ENCODE assay signal across 12 cellular contexts in the genomic region with DNA sequence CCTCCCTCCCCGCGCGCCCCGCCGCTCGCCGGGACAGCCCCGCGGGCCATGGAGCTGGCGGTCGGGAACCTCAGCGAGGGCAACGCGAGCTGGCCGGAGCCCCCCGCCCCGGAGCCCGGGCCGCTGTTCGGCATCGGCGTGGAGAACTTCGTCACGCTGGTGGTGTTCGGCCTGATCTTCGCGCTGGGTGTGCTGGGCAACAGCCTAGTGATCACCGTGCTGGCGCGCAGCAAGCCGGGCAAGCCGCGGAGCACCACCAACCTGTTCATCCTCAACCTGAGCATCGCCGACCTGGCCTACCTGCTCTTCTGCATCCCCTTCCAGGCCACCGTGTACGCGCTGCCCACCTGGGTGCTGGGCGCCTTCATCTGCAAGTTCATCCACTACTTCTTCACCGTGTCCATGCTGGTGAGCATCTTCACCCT. TPM values are rescaled to one million over a fixed set of nuclear protein-coding genes. Genes with fewer than 3 reads are reported as not detected.
DNase-seq lines count a peak whose midpoint lies in the region; ATAC-seq and TF ChIP-seq lines count a peak whose summit lies in the region.
"Had no signal": no experiment of that assay in that cellular context is flagged by ENCODE, and none has a peak within 500 bp of the region (broad histone marks: within the 10 kb centered on the region; RNA-seq: fewer than 3 reads in every experiment).

No MANE protein-coding gene starts in this region.

- no peaks in the 10 kb centered on the region for H3K79me2 ChIP-seq in mammary epithelial cell (ENCODE audit: insufficient read depth, low read length)
- H3K79me2 ChIP-seq in mesendoderm (ENCODE audit: control insufficient read depth, insufficient read depth, low read length), result no peaks in the 10 kb centered on the region

- in situ Hi-C loops in mammary epithelial cell (cut with MboI; ENCODE audit: low sequenced_read_pairs in 2 of 2), result no loop called here

- H3K9me3 ChIP-seq in breast epithelium, result peaks cover 0 to 10% of the 10 kb centered on the region in 2 donors
- H3K9me3 ChIP-seq in mammary epithelial cell (replicated peaks; ENCODE audit: insufficient read depth, low read length), result no peaks in the 10 kb centered on the region
- peaks cover 0 to 20% (median 0%) of the 10 kb centered on the region in 4 donors for H3K9me3 ChIP-seq in tibial nerve

- intact Hi-C loops in breast epithelium (cut with DNase I; ENCODE audit: low total_unique reads) (no loop called here), mammary epithelial cell (cut with micrococcal nuclease) (no loop called here), head of caudate nucleus (cut with DNase I) (no loop called here)
- intact Hi-C loops in activated T-helper 2 cell treated with anti-CD3 and anti-CD28 coated beads, Interferon-gamma antibody, Interleukin-2, Interleukin-4, amounts not matched to agents 10 μg/mL and 5 μg/mL and 100 μg/mL, durations not matched to agents 14 hours and 24 hours and 36 hours (cut with micrococcal nuclease), result no loop called here

- H3K9ac ChIP-seq in mammary epithelial cell (ENCODE audit: insufficient read depth, low read length) (no peak overlapping the region), mesendoderm (ENCODE audit: low read length) (no peak overlapping the region)

- no peak overlapping the region for H3K27ac Mint-ChIP-seq in activated naive CD8-positive, alpha-beta T cell treated with anti-CD3 and anti-CD28 coated beads, Interleukin-2, amount 50 U/mL, for 24 hours
- no peak overlapping the region for H3K27ac Mint-ChIP-seq in activated T-helper 2 cell treated with anti-CD3 and anti-CD28 coated beads, Interferon-gamma antibody, Interleukin-2, Interleukin-4, amounts not matched to agents 10 μg/mL and 5 μg/mL and 100 μg/mL, durations not matched to agents 14 hours and 24 hours and 36 hours

- 3% methylated on average over 10 of the region's 40 CpGs for WGBS in mammary epithelial cell (ENCODE audit: low coverage, missing lambda C conversion rate)
- WGBS in mesendoderm (ENCODE audit: extremely low coverage, insufficient coverage, low lambda C conversion rate), result no CpG with 5 or more reads among the region's 40 CpGs
- WGBS in tibial nerve, 2 donors, result 2 to 4% methylated on average over 12 to 32 of the region's 40 CpGs

- peaks cover 7% of the 10 kb centered on the region for H3K36me3 Mint-ChIP-seq in activated naive CD8-positive, alpha-beta T cell treated with anti-CD3 and anti-CD28 coated beads, Interleukin-2, amount 50 U/mL, for 24 hours (ENCODE audit: low read depth)
- H3K36me3 Mint-ChIP-seq in activated T-helper 2 cell treated with anti-CD3 and anti-CD28 coated beads, Interferon-gamma antibody, Interleukin-2, Interleukin-4, amounts not matched to agents 10 μg/mL and 5 μg/mL and 100 μg/mL, durations not matched to agents 14 hours and 24 hours and 36 hours (ENCODE audit: low read depth), result no peaks in the 10 kb centered on the region

- no peaks in the 10 kb centered on the region for H3K79me1 ChIP-seq in mesendoderm (ENCODE audit: low read length)

- peak overlapping the region; percentile 66 for H3K4me3 Mint-ChIP-seq in activated naive CD8-positive, alpha-beta T cell treated with anti-CD3 and anti-CD28 coated beads, Interleukin-2, amount 50 U/mL, for 24 hours
- H3K4me3 Mint-ChIP-seq in activated T-helper 2 cell treated with anti-CD3 and anti-CD28 coated beads, Interferon-gamma antibody, Interleukin-2, Interleukin-4, amounts not matched to agents 10 μg/mL and 5 μg/mL and 100 μg/mL, durations not matched to agents 14 hours and 24 hours and 36 hours (ENCODE audit: low read depth), result no peak overlapping the region

- no peak overlapping the region for H3K18ac ChIP-seq in mesendoderm (ENCODE audit: low read length)

- H2AK5ac ChIP-seq in mesendoderm (ENCODE audit: low read length), result no peak overlapping the region

- H3K56ac ChIP-seq in mesendoderm (ENCODE audit: low read length), result no peak overlapping the region

- H3K4me1 ChIP-seq in breast epithelium (peaks cover 0 to 10% of the 10 kb centered on the region in 2 donors), mammary epithelial cell (ENCODE audit: insufficient read depth, low read length) (no peaks in the 10 kb centered on the region), mesendoderm (ENCODE audit: control insufficient read depth, low read depth, low read length) (peaks cover 3% of the 10 kb centered on the region), tibial nerve (peaks cover 0 to 26% (median 4%) of the 10 kb centered on the region in 4 donors)

- no peak overlapping the region for H4K8ac ChIP-seq in mesendoderm (ENCODE audit: low read depth, low read length)

- TF ChIP-seq CTCF in breast epithelium (IDR thresholded peaks at IDR 0.05) (no peak), mammary epithelial cell (conservative IDR thresholded peaks at IDR 0.05 in 1 of 2, IDR thresholded peaks at IDR 0.05 in 1 of 2; ENCODE audit: extremely low read depth in 1 of 2, insufficient read depth in 1 of 2, low read depth in 1 of 2, low read length in 2 of 2) (no peak), tibial nerve (IDR thresholded peaks at IDR 0.05) (no peak)

- no peak for DNase-seq in breast epithelium (ENCODE audit: low spot score in 2 of 2)
- DNase-seq in mammary epithelial cell, result no peak
- no peak for DNase-seq in activated naive CD8-positive, alpha-beta T cell treated with anti-CD3 and anti-CD28 coated beads, Interleukin-2, amount 50 U/mL, for 24 hours
- DNase-seq in mesendoderm, result peak; percentile 22
- no peak for DNase-seq in tibial nerve (ENCODE audit: low spot score in 2 of 2)
- no peak for DNase-seq in AG08395 (ENCODE audit: low spot score)
- no peak for DNase-seq in head of caudate nucleus
- DNase-seq in activated T-helper 2 cell treated with anti-CD3 and anti-CD28 coated beads, Interferon-gamma antibody, Interleukin-2, Interleukin-4, amounts not matched to agents 10 μg/mL and 5 μg/mL and 100 μg/mL, durations not matched to agents 14 hours and 24 hours and 36 hours (ENCODE audit: low spot score), result no peak
- DNase-seq: NCI-H1436 treated with DMSO at 0.1 percent for 48 hours had no signal

- BruUV-seq in mammary epithelial cell (replicated peaks; lab: Mats Ljungman, UMichigan), result no TSS peak

- H3K36me3 ChIP-seq in breast epithelium (no peaks in the 10 kb centered on the region), mammary epithelial cell (ENCODE audit: insufficient read depth, low read length) (no peaks in the 10 kb centered on the region), mesendoderm (ENCODE audit: control insufficient read depth, insufficient read depth, low read length) (no peaks in the 10 kb centered on the region), tibial nerve (no peaks in the 10 kb centered on the region)

- H2BK5ac ChIP-seq in mesendoderm (ENCODE audit: low read length), result no peak overlapping the region

- TF ChIP-seq EP300 in tibial nerve (IDR thresholded peaks at IDR 0.05), result no peak

- peak; percentile 15 for ATAC-seq in activated naive CD8-positive, alpha-beta T cell treated with anti-CD3 and anti-CD28 coated beads, Interleukin-2, amount 50 U/mL, for 24 hours

- H3K4me3 ChIP-seq in breast epithelium (peak overlapping the region in 2 of 3 donors; percentile 31 to 58), mammary epithelial cell (replicated peaks in 1 of 3; ENCODE audit: insufficient read depth in 1 of 3, low read depth in 2 of 3, low read length in 3 of 3) (no peak overlapping the region), mesendoderm (ENCODE audit: low read length) (no peak overlapping the region), tibial nerve (peak overlapping the region in 3 of 4 donors; percentile 19 to 40 (median 22))

- dilution Hi-C loops in mammary epithelial cell (cut with HindIII; ENCODE audit: low sequenced_read_pairs), result no loop called here

- H3K27me3 Mint-ChIP-seq in activated naive CD8-positive, alpha-beta T cell treated with anti-CD3 and anti-CD28 coated beads, Interleukin-2, amount 50 U/mL, for 24 hours, result peaks cover 56% of the 10 kb centered on the region
- H3K27me3 Mint-ChIP-seq in activated T-helper 2 cell treated with anti-CD3 and anti-CD28 coated beads, Interferon-gamma antibody, Interleukin-2, Interleukin-4, amounts not matched to agents 10 μg/mL and 5 μg/mL and 100 μg/mL, durations not matched to agents 14 hours and 24 hours and 36 hours (ENCODE audit: low read depth), result peaks cover 59% of the 10 kb centered on the region

- CTCF ChIA-PET in mammary epithelial cell (lab: Charles Lee; ENCODE audit: low non-redundant PET), result no interaction called here

- peaks cover 10% of the 10 kb centered on the region for H3K4me1 Mint-ChIP-seq in activated naive CD8-positive, alpha-beta T cell treated with anti-CD3 and anti-CD28 coated beads, Interleukin-2, amount 50 U/mL, for 24 hours
- H3K4me1 Mint-ChIP-seq in activated T-helper 2 cell treated with anti-CD3 and anti-CD28 coated beads, Interferon-gamma antibody, Interleukin-2, Interleukin-4, amounts not matched to agents 10 μg/mL and 5 μg/mL and 100 μg/mL, durations not matched to agents 14 hours and 24 hours and 36 hours (ENCODE audit: low read depth), result peaks cover 2% of the 10 kb centered on the region

- no peaks in the 10 kb centered on the region for H4K20me1 ChIP-seq in mammary epithelial cell (ENCODE audit: insufficient read depth, low read length)

- H3K27me3 ChIP-seq in breast epithelium, result peaks cover 0 to 60% of the 10 kb centered on the region in 2 donors
- H3K27me3 ChIP-seq in mammary epithelial cell (ENCODE audit: insufficient read depth, low read length), result peaks cover 40% of the 10 kb centered on the region
- peaks cover 31% of the 10 kb centered on the region for H3K27me3 ChIP-seq in mesendoderm (ENCODE audit: insufficient read depth, low read length, poor library complexity)
- peaks cover 0 to 57% of the 10 kb centered on the region in 2 donors for H3K27me3 ChIP-seq in tibial nerve

- no peak overlapping the region for H2BK15ac ChIP-seq in mesendoderm (replicated peaks; ENCODE audit: low read depth)

- H3K4me2 ChIP-seq in mammary epithelial cell (ENCODE audit: insufficient read depth, low read depth, low read length) (no peak overlapping the region), mesendoderm (ENCODE audit: low read length) (peak overlapping the region; percentile 36)

- H3K4ac ChIP-seq in mesendoderm (ENCODE audit: low read depth, low read length), result no peak overlapping the region

- H3K27ac ChIP-seq in breast epithelium, result no peak overlapping the region
- no peak overlapping the region for H3K27ac ChIP-seq in mammary epithelial cell (ENCODE audit: insufficient read depth, low read depth, low read length)
- no peak overlapping the region for H3K27ac ChIP-seq in mesendoderm (ENCODE audit: low read depth, low read length)
- no peak overlapping the region for H3K27ac ChIP-seq in tibial nerve
- H3K27ac ChIP-seq: epithelial cell of prostate, VCaP had no signal

- peaks cover 21% of the 10 kb centered on the region for H3K9me3 Mint-ChIP-seq in activated naive CD8-positive, alpha-beta T cell treated with anti-CD3 and anti-CD28 coated beads, Interleukin-2, amount 50 U/mL, for 24 hours
- H3K9me3 Mint-ChIP-seq in activated T-helper 2 cell treated with anti-CD3 and anti-CD28 coated beads, Interferon-gamma antibody, Interleukin-2, Interleukin-4, amounts not matched to agents 10 μg/mL and 5 μg/mL and 100 μg/mL, durations not matched to agents 14 hours and 24 hours and 36 hours, result peaks cover 8% of the 10 kb centered on the region

- no peak overlapping the region for H2AFZ ChIP-seq in mammary epithelial cell (ENCODE audit: low read depth, low read length)

- TF ChIP-seq POLR2A in breast epithelium (IDR thresholded peaks at IDR 0.05) (no peak), tibial nerve (IDR thresholded peaks at IDR 0.05) (no peak)

- no peak overlapping the region for H2BK120ac ChIP-seq in mesendoderm (ENCODE audit: low read depth, low read length)

- no peak overlapping the region for H4K5ac ChIP-seq in mesendoderm (ENCODE audit: low read length)

- H3K23ac ChIP-seq in mesendoderm (ENCODE audit: low read length), result no peak overlapping the region

RNA-seq across cellular contexts. Expression of gene GALR1, which starts 0.9 kb away (rescaled TPM):
- under 1 TPM in 2 of 3 donors, not detected in 1; under 0.01 TPM for total RNA-seq in breast epithelium
- total RNA-seq in mammary epithelial cell, result not detected
- polyA plus RNA-seq in mammary epithelial cell, result not detected
- polyA minus RNA-seq in mammary epithelial cell, result not detected
- polyA plus RNA-seq in mesendoderm (2013, experiment 1 of 2), result 0.01 TPM
- polyA plus RNA-seq in mesendoderm (2013, experiment 2 of 2), result under 0.01 TPM
- 1 to 10 TPM in 1 of 4 donors, under 1 TPM in 2, not detected in 1; 0.42 to 1.2 (median 0.87) TPM for total RNA-seq in tibial nerve
- total RNA-seq in activated T-helper 2 cell treated with anti-CD3 and anti-CD28 coated beads, Interferon-gamma antibody, Interleukin-2, Interleukin-4, amounts not matched to agents 10 μg/mL and 5 μg/mL and 100 μg/mL, durations not matched to agents 14 hours and 24 hours and 36 hours, result not detected in 2 replicates
- total RNA-seq: HT-29 had no signal

Comparison
In these comparisons a context has a peak if more than half of its experiments do, and no peak if none do; other contexts are left out.
1. H3K4me3 ChIP-seq: peak in breast epithelium (2 of 3) and tibial nerve (3 of 4); none in mammary epithelial cell (0 of 3) and mesendoderm (single experiment).